Comparison of ENCODE assay signal across 19 cellular contexts in genomic region chr2:68992341-68992740, GRCh38. TPM values are rescaled to one million over a fixed set of nuclear protein-coding genes. Genes with fewer than 3 reads are reported as not detected.
DNase-seq lines count a peak whose midpoint lies in the region; TF ChIP-seq lines count a peak whose summit lies in the region.
"Had no signal": no experiment of that assay in that cellular context is flagged by ENCODE, and none has a peak within 500 bp of the region (broad histone marks: within the 10 kb centered on the region; RNA-seq: fewer than 3 reads in every experiment).

No MANE protein-coding gene starts in this region.

- TF ChIP-seq POLR2A in thyroid gland (IDR thresholded peaks at IDR 0.05) (no peak), esophagus muscularis mucosa (IDR thresholded peaks at IDR 0.05; ENCODE audit: low read depth) (no peak)

- peak overlapping the region in 1 of 3 donors; percentile 12 for H3K27ac ChIP-seq in thyroid gland
- no peak overlapping the region for H3K27ac ChIP-seq in esophagus muscularis mucosa (replicated peaks in 1 of 4)
- H3K27ac ChIP-seq: 22Rv1; A549; BLaER1 treated with 17β-estradiol and CSF1 and Interleukin-3, amounts not matched to agents 10 nM and 100 nM; C4-2B had no signal

- no peaks in the 10 kb centered on the region for H3K9me3 Mint-ChIP-seq in activated CD4-positive, alpha-beta T cell treated with anti-CD3 and anti-CD28 coated beads, Interleukin-2, amount 10 ng/mL, durations not matched to agents 24 days and 14 days
- H3K9me3 Mint-ChIP-seq: CD4-positive, alpha-beta T cell; CD8-positive, alpha-beta T cell had no signal

- TF ChIP-seq CTCF in thyroid gland (IDR thresholded peaks at IDR 0.05) (no peak), GM10266 (IDR thresholded peaks at IDR 0.05; ENCODE audit: control insufficient read depth, insufficient read depth, low read depth, missing control alignments) (no peak), esophagus muscularis mucosa (IDR thresholded peaks at IDR 0.05) (no peak)

- H3K9me3 ChIP-seq in thyroid gland (no peaks in the 10 kb centered on the region), esophagus muscularis mucosa (no peaks in the 10 kb centered on the region)
- H3K9me3 ChIP-seq: A549; BLaER1 treated with 17β-estradiol and CSF1 and Interleukin-3, amounts not matched to agents 10 nM and 100 nM; Caco-2 had no signal

- intact Hi-C loops in activated CD4-positive, alpha-beta T cell treated with anti-CD3 and anti-CD28 coated beads, Interleukin-2, amount 10 ng/mL, durations not matched to agents 24 days and 14 days (cut with micrococcal nuclease), result no loop called here
- intact Hi-C loops in thyroid gland (cut with DNase I), result no loop called here
- intact Hi-C loops in esophagus muscularis mucosa (cut with DNase I), result no loop called here

- no peak overlapping the region for H3K4me3 ChIP-seq in thyroid gland (replicated peaks in 1 of 3)
- no peak overlapping the region for H3K4me3 ChIP-seq in esophagus muscularis mucosa
- H3K4me3 ChIP-seq: A549; BLaER1 treated with 17β-estradiol and CSF1 and Interleukin-3, amounts not matched to agents 10 nM and 100 nM; GM12878 had no signal

- no peak overlapping the region for H3K27ac Mint-ChIP-seq in activated CD4-positive, alpha-beta T cell treated with anti-CD3 and anti-CD28 coated beads, Interleukin-2, amount 10 ng/mL, durations not matched to agents 24 days and 14 days
- H3K27ac Mint-ChIP-seq: B cell; CD4-positive, alpha-beta T cell; CD8-positive, alpha-beta T cell had no signal

- no peaks in the 10 kb centered on the region for H3K27me3 ChIP-seq in thyroid gland
- H3K27me3 ChIP-seq in esophagus muscularis mucosa, result no peaks in the 10 kb centered on the region
- H3K27me3 ChIP-seq: BLaER1 treated with 17β-estradiol and CSF1 and Interleukin-3, amounts not matched to agents 10 nM and 100 nM had no signal

- no peaks in the 10 kb centered on the region for H3K4me1 Mint-ChIP-seq in activated CD4-positive, alpha-beta T cell treated with anti-CD3 and anti-CD28 coated beads, Interleukin-2, amount 10 ng/mL, durations not matched to agents 24 days and 14 days
- H3K4me1 Mint-ChIP-seq: B cell had no signal

- H3K4me1 ChIP-seq in thyroid gland, result peaks cover 0 to 9% of the 10 kb centered on the region in 2 donors
- H3K4me1 ChIP-seq in esophagus muscularis mucosa, result no peaks in the 10 kb centered on the region
- H3K4me1 ChIP-seq: BLaER1 treated with 17β-estradiol and CSF1 and Interleukin-3, amounts not matched to agents 10 nM and 100 nM; Caco-2 had no signal

- H3K36me3 ChIP-seq in thyroid gland, result no peaks in the 10 kb centered on the region
- H3K36me3 ChIP-seq in esophagus muscularis mucosa, result no peaks in the 10 kb centered on the region
- H3K36me3 ChIP-seq: BLaER1 treated with 17β-estradiol and CSF1 and Interleukin-3, amounts not matched to agents 10 nM and 100 nM had no signal

- TF ChIP-seq EP300 in esophagus muscularis mucosa (IDR thresholded peaks at IDR 0.05), result no peak

- H3K27me3 Mint-ChIP-seq in activated CD4-positive, alpha-beta T cell treated with anti-CD3 and anti-CD28 coated beads, Interleukin-2, amount 10 ng/mL, durations not matched to agents 24 days and 14 days, result peaks cover 27% of the 10 kb centered on the region

- peak; percentile 49 for DNase-seq in activated CD4-positive, alpha-beta T cell treated with anti-CD3 and anti-CD28 coated beads, Interleukin-2, amount 10 ng/mL, durations not matched to agents 24 days and 14 days
- no peak for DNase-seq in activated CD4-positive, alpha-beta T cell treated with anti-CD3 and anti-CD28 coated beads, Interleukin-2, amount 50 U/mL, for 1 hour
- DNase-seq in thyroid gland, result peak; percentile 23 to 47
- DNase-seq in GM10266 (ENCODE audit: extremely low spot score), result no peak
- DNase-seq in esophagus muscularis mucosa (ENCODE audit: extremely low spot score), result no peak
- DNase-seq: AML-193; Caco-2; Calu3; CD4-positive, alpha-beta T cell; CD8-positive, alpha-beta T cell; DMS79 treated with DMSO at 0.1 percent for 48 hours; GF-D8 had no signal

- WGBS in thyroid gland, 2 donors, result 41 to 42% methylated on average over 5 of the region's 5 CpGs
- WGBS in esophagus muscularis mucosa, result 90% methylated on average over 5 of the region's 5 CpGs

- no peaks in the 10 kb centered on the region for H3K36me3 Mint-ChIP-seq in activated CD4-positive, alpha-beta T cell treated with anti-CD3 and anti-CD28 coated beads, Interleukin-2, amount 10 ng/mL, durations not matched to agents 24 days and 14 days (ENCODE audit: low read depth)
- H3K36me3 Mint-ChIP-seq: CD8-positive, alpha-beta T cell had no signal

- H3K4me3 Mint-ChIP-seq in activated CD4-positive, alpha-beta T cell treated with anti-CD3 and anti-CD28 coated beads, Interleukin-2, amount 10 ng/mL, durations not matched to agents 24 days and 14 days, result no peak overlapping the region
- H3K4me3 Mint-ChIP-seq: B cell; CD4-positive, alpha-beta T cell; CD8-positive, alpha-beta T cell had no signal

RNA-seq across cellular contexts. Expression of gene GKN1, which starts 17.9 kb away (rescaled TPM):
- total RNA-seq in activated CD4-positive, alpha-beta T cell treated with anti-CD3 and anti-CD28 coated beads, Interleukin-2, amount 10 ng/mL, durations not matched to agents 24 days and 14 days, result not detected in 2 replicates
- not detected for total RNA-seq in thyroid gland
- not detected for total RNA-seq in esophagus muscularis mucosa
- total RNA-seq: A172; B cell; Caco-2; Calu3; CD4-positive, alpha-beta T cell; CD8-positive, alpha-beta T cell; GM12878 had no signal

RNA-seq across cellular contexts. Expression of gene ANTXR1, which starts 20.6 kb away (rescaled TPM):
- total RNA-seq in activated CD4-positive, alpha-beta T cell treated with anti-CD3 and anti-CD28 coated beads, Interleukin-2, amount 10 ng/mL, durations not matched to agents 24 days and 14 days, result 0.09 TPM in 1 of 2 replicates, not detected in the other
- 100 to 1,000 TPM in 1 of 4 donors, 10 to 100 TPM in 3; 56.4 to 103 (median 79.3) TPM for total RNA-seq in thyroid gland
- 100 to 1,000 TPM in 1 of 4 donors, 10 to 100 TPM in 3; 74.6 to 115 (median 92.1) TPM for total RNA-seq in esophagus muscularis mucosa
- total RNA-seq: B cell; CD4-positive, alpha-beta T cell; CD8-positive, alpha-beta T cell had no signal

RNA-seq across cellular contexts. Expression of gene GKN2, which starts 39.6 kb away (rescaled TPM):
- not detected in 2 replicates for total RNA-seq in activated CD4-positive, alpha-beta T cell treated with anti-CD3 and anti-CD28 coated beads, Interleukin-2, amount 10 ng/mL, durations not matched to agents 24 days and 14 days
- total RNA-seq in thyroid gland (not detected), esophagus muscularis mucosa (not detected)
- total RNA-seq: B cell; Caco-2; Calu3; CD4-positive, alpha-beta T cell; CD8-positive, alpha-beta T cell; GM12878 had no signal

Comparison
In these comparisons a context has a peak if more than half of its experiments do, and no peak if none do; other contexts are left out.
1. DNase-seq: peak in activated CD4-positive, alpha-beta T cell treated with anti-CD3 and anti-CD28 coated beads, Interleukin-2, amount 10 ng/mL, durations not matched to agents 24 days and 14 days (single experiment) and thyroid gland (2 of 2); none in activated CD4-positive, alpha-beta T cell treated with anti-CD3 and anti-CD28 coated beads, Interleukin-2, amount 50 U/mL, for 1 hour (single experiment), GM10266 (single experiment) and esophagus muscularis mucosa (single experiment).
2. RNA of gene ANTXR1, which starts 20.6 kb away (total RNA-seq): 74.6 to 115 TPM in esophagus muscularis mucosa and 56.4 to 103 TPM in thyroid gland; 0.09 TPM in activated CD4-positive, alpha-beta T cell treated with anti-CD3 and anti-CD28 coated beads, Interleukin-2, amount 10 ng/mL, durations not matched to agents 24 days and 14 days; every median in the first group is over 10 times any median in the second.